1 cellular context compared by ENCODE assay signal in genomic region chr11:9573054-9573774, GRCh38.
A peak's percentile ranks its signal among the peaks of the same experiment; 100 is the strongest.
TF ChIP-seq lines count a peak whose summit lies in the region.

Gene WEE1, plus strand, starts transcription at chr11:9573670. Its CDS starts 264 bp downstream, at chr11:9573934.

TF ChIP-seq in HepG2, 621 proteins besides CTCF, POLR2A, EP300 and RAD21 (continued from another document and continues in another):
- TF ChIP-seq ZNF646 (CRISPR knock-in tag; IDR thresholded peaks at IDR 0.05) (no peak), KAT7 (CRISPR knock-in tag; IDR thresholded peaks at IDR 0.05; ENCODE audit: borderline replicate concordance) (peak; percentile 33; the same call in 1 of the 2 replicates), CEBPB (IDR thresholded peaks at IDR 0.05; ENCODE audit: borderline replicate concordance, low read depth, low read length) (no peak), FLYWCH1 (CRISPR knock-in tag; IDR thresholded peaks at IDR 0.05) (no peak; the same call in 1 of the 2 replicates), ETV5 (CRISPR knock-in tag; IDR thresholded peaks at IDR 0.05; ENCODE audit: borderline replicate concordance) (peak; percentile 86), NCOA5 (CRISPR knock-in tag; IDR thresholded peaks at IDR 0.05) (no peak), ZFX (CRISPR knock-in tag; IDR thresholded peaks at IDR 0.05; ENCODE audit: low read depth) (peak; percentile 86), ZNF350 (CRISPR knock-in tag; IDR thresholded peaks at IDR 0.05; ENCODE audit: borderline replicate concordance, low read depth) (peak; percentile 88), ISL2 (CRISPR knock-in tag; IDR thresholded peaks at IDR 0.05) (peak; percentile 87), HMGXB4 (CRISPR knock-in tag; IDR thresholded peaks at IDR 0.05; ENCODE audit: borderline replicate concordance in 1 of 2, low read depth in 1 of 2) (peak; percentile 64 to 73; a peak in 3 of 4 replicates), GFI1 (CRISPR knock-in tag; IDR thresholded peaks at IDR 0.05; ENCODE audit: borderline replicate concordance) (peak; percentile 84), TRAFD1 (CRISPR knock-in tag; IDR thresholded peaks at IDR 0.05; ENCODE audit: borderline replicate concordance) (no peak), MXD4 (CRISPR knock-in tag; IDR thresholded peaks at IDR 0.05) (peak; percentile 85; the same call in 1 of the 2 replicates), TERF1 (CRISPR knock-in tag; IDR thresholded peaks at IDR 0.05) (no peak; the same call in 1 of the 2 replicates), NR1H2 (CRISPR knock-in tag; IDR thresholded peaks at IDR 0.05; ENCODE audit: borderline replicate concordance, low read depth) (no peak), FOXK2 (IDR thresholded peaks at IDR 0.05) (no peak), NR2F6 (IDR thresholded peaks at IDR 0.05) (no peak), NR2F6 (CRISPR knock-in tag; IDR thresholded peaks at IDR 0.05) (peak; percentile 53; the same call in 1 of the 2 replicates), ATM (IDR thresholded peaks at IDR 0.05; ENCODE audit: borderline replicate concordance) (no peak), FOXK1 (CRISPR knock-in tag; IDR thresholded peaks at IDR 0.05; ENCODE audit: borderline replicate concordance, low read depth) (no peak), TRIM24 (CRISPR knock-in tag; IDR thresholded peaks at IDR 0.05) (no peak), ZNF282 (IDR thresholded peaks at IDR 0.05; ENCODE audit: partially characterized antibody) (no peak), BRF2 (CRISPR knock-in tag; IDR thresholded peaks at IDR 0.05) (peak; percentile 97), PHF5A (CRISPR knock-in tag; IDR thresholded peaks at IDR 0.05; ENCODE audit: low read depth, unreplicated experiment) (no peak), SMAD3 (CRISPR knock-in tag; IDR thresholded peaks at IDR 0.05) (no peak), RBFOX2 (IDR thresholded peaks at IDR 0.05; ENCODE audit: low read depth, low read length) (peak; percentile 95), ZBTB1 (CRISPR knock-in tag; IDR thresholded peaks at IDR 0.05; ENCODE audit: borderline replicate concordance) (no peak), ZBTB44 (CRISPR knock-in tag; IDR thresholded peaks at IDR 0.05) (peak; percentile 60; the same call in 1 of the 2 replicates), CREM (IDR thresholded peaks at IDR 0.05) (peak; percentile 71), CREM (CRISPR knock-in tag; IDR thresholded peaks at IDR 0.05) (no peak), ZNF12 (CRISPR knock-in tag; IDR thresholded peaks at IDR 0.05) (peak; percentile 2; the same call in 1 of the 2 replicates), GMEB2 (CRISPR knock-in tag; IDR thresholded peaks at IDR 0.05; ENCODE audit: low read depth) (no peak), NFKB2 (CRISPR knock-in tag; IDR thresholded peaks at IDR 0.05; ENCODE audit: borderline replicate concordance) (peak; percentile 65; the same call in 1 of the 2 replicates), ZNF101 (CRISPR knock-in tag; IDR thresholded peaks at IDR 0.05; ENCODE audit: borderline replicate concordance, low read depth) (no peak; the same call in 1 of the 2 replicates), ATRX (CRISPR knock-in tag; IDR thresholded peaks at IDR 0.05; ENCODE audit: borderline replicate concordance) (no peak), FOXP1 (IDR thresholded peaks at IDR 0.05) (no peak), FOXP1 (CRISPR knock-in tag; IDR thresholded peaks at IDR 0.05) (0 out of 2 replicates have a peak, but pooled peaks have one; percentile 23), HHEX (CRISPR knock-in tag; IDR thresholded peaks at IDR 0.05) (no peak), PHF8 (CRISPR knock-in tag; IDR thresholded peaks at IDR 0.05) (peak; percentile 70), ZNF432 (CRISPR knock-in tag; IDR thresholded peaks at IDR 0.05; ENCODE audit: borderline replicate concordance) (no peak), U2AF1 (optimal IDR thresholded peaks at IDR 0.05; ENCODE audit: low read depth, low read length) (no peak)
- TF ChIP-seq, protein P1, sequence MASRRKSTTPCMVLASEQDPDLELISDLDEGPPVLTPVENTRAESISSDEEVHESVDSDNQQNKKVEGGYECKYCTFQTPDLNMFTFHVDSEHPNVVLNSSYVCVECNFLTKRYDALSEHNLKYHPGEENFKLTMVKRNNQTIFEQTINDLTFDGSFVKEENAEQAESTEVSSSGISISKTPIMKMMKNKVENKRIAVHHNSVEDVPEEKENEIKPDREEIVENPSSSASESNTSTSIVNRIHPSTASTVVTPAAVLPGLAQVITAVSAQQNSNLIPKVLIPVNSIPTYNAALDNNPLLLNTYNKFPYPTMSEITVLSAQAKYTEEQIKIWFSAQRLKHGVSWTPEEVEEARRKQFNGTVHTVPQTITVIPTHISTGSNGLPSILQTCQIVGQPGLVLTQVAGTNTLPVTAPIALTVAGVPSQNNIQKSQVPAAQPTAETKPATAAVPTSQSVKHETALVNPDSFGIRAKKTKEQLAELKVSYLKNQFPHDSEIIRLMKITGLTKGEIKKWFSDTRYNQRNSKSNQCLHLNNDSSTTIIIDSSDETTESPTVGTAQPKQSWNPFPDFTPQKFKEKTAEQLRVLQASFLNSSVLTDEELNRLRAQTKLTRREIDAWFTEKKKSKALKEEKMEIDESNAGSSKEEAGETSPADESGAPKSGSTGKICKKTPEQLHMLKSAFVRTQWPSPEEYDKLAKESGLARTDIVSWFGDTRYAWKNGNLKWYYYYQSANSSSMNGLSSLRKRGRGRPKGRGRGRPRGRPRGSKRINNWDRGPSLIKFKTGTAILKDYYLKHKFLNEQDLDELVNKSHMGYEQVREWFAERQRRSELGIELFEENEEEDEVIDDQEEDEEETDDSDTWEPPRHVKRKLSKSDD (CRISPR knock-in tag; IDR thresholded peaks at IDR 0.05; ENCODE audit: low read depth): no peak
- TF ChIP-seq, protein P2, sequence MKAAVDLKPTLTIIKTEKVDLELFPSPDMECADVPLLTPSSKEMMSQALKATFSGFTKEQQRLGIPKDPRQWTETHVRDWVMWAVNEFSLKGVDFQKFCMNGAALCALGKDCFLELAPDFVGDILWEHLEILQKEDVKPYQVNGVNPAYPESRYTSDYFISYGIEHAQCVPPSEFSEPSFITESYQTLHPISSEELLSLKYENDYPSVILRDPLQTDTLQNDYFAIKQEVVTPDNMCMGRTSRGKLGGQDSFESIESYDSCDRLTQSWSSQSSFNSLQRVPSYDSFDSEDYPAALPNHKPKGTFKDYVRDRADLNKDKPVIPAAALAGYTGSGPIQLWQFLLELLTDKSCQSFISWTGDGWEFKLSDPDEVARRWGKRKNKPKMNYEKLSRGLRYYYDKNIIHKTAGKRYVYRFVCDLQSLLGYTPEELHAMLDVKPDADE (CRISPR knock-in tag; IDR thresholded peaks at IDR 0.05): no peak
- TF ChIP-seq, protein P3, sequence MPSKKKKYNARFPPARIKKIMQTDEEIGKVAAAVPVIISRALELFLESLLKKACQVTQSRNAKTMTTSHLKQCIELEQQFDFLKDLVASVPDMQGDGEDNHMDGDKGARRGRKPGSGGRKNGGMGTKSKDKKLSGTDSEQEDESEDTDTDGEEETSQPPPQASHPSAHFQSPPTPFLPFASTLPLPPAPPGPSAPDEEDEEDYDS (CRISPR knock-in tag; IDR thresholded peaks at IDR 0.05): peak; percentile 56
